ENCODE assay signal across 12 cellular contexts in the genomic region with DNA sequence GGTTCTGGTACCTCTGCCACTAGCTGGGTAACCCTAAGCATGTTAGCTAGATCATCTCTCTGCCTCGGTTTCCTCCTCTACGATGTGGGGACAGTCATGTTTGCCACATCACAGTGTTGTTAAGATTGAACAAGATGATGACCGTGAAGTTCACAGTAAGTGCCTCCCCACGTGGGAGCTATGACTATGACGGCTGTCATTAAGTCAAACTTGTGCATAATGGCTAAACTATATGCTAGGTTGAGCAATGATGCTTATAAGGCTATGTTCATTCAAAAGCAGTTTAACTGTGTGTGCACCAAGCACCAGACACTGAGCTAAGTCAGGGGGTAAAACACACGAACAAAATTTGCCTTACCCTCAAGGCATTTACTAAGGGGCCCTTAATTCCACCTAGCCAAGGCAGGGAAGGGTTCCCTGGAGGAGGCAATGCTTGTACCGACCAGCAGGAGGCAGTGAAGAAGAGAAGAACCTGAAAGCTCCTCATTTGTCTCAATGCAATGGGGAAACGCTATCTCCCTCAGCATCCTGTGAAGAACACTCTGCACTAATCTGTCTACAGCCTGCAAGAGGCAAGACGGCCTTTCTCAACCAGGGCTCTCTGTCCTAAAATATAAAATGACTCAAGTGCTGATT. TPM values are rescaled to one million over a fixed set of nuclear protein-coding genes. Genes with fewer than 3 reads are reported as not detected.
DNase-seq lines count a peak whose midpoint lies in the region; FAIRE-seq and TF ChIP-seq lines count a peak whose summit lies in the region.
"Had no signal": no experiment of that assay in that cellular context is flagged by ENCODE, and none has a peak within 500 bp of the region (broad histone marks: within the 10 kb centered on the region; RNA-seq: fewer than 3 reads in every experiment).

No MANE protein-coding gene starts in this region.

- H3K27me3 ChIP-seq in BE2C = no peaks in the 10 kb centered on the region
- H3K27me3 ChIP-seq: upper lobe of right lung had no signal

- no peaks in the 10 kb centered on the region for H3K9me3 ChIP-seq in BE2C
- H3K9me3 ChIP-seq: upper lobe of right lung had no signal

- no peaks in the 10 kb centered on the region for H3K36me3 ChIP-seq in BE2C
- H3K36me3 ChIP-seq: upper lobe of right lung had no signal

- FAIRE-seq in RCC 7860 (lab: Jason Lieb, UNC) = peak; percentile 52
- FAIRE-seq: G401.6 had no signal

- DNase-seq in BE2C (no peak), RCC 7860 (ENCODE audit: low spot score) (peak; percentile 27), germinal center (ENCODE audit: low spot score) (peak; percentile 18), SKM-1 treated with dmso at 0.1 percent for 144 hours (lab: John Stamatoyannopoulos, UW; ENCODE audit: unreplicated experiment) (no peak), NCI-H1694 (lab: John Stamatoyannopoulos, UW) (no peak), NCI-H774 (lab: John Stamatoyannopoulos, UW) (no peak)
- DNase-seq: activated naive CD8-positive, alpha-beta T cell treated with anti-CD3 and anti-CD28 coated beads for 36 hours; effector CD4-positive, alpha-beta T cell; NCI-H2107; upper lobe of right lung had no signal

- TF ChIP-seq CTCF in BE2C (IDR thresholded peaks at IDR 0.05; ENCODE audit: low read depth, low read length) (peak; percentile 31), GM12873 (IDR thresholded peaks at IDR 0.05; ENCODE audit: insufficient read depth, low read depth, low read length, missing control alignments) (peak; percentile 65)

- H3K4me3 ChIP-seq in BE2C (ENCODE audit: low read depth, low read length) = no peak overlapping the region
- H3K4me3 ChIP-seq: upper lobe of right lung had no signal

- no peaks in the 10 kb centered on the region for H3K4me1 ChIP-seq in BE2C

RNA-seq across cellular contexts. Expression of a gene that starts 52.9 kb away (rescaled TPM):
- polyA plus RNA-seq in BE2C (2012; ENCODE audit: insufficient read depth, insufficient read length, low read depth) = not detected

Comparison
In these comparisons a context has a peak if more than half of its experiments do, and no peak if none do; other contexts are left out.
1. DNase-seq: peak in RCC 7860 (single experiment) and germinal center (single experiment); none in BE2C (single experiment), SKM-1 treated with dmso at 0.1 percent for 144 hours (single experiment), NCI-H1694 (single experiment) and NCI-H774 (single experiment).